ENCODE assay signal across 24 cellular contexts in genomic region chr3:126424039-126424717, GRCh38. TPM values are rescaled to one million over a fixed set of nuclear protein-coding genes. Genes with fewer than 3 reads are reported as not detected.
"Had no signal": no experiment of that assay in that cellular context is flagged by ENCODE, and none has a peak within 500 bp of the region (broad histone marks: within the 10 kb centered on the region; RNA-seq: fewer than 3 reads in every experiment).

No MANE protein-coding gene starts in this region.

- H3K27me3 ChIP-seq: cardiac muscle cell, dorsolateral prefrontal cortex, ovary, right lobe of liver had no signal

- H3K9me3 ChIP-seq: ovary had no signal

- H3K36me3 ChIP-seq: cardiac muscle cell, ovary, right lobe of liver, thoracic aorta had no signal

- H3K27ac Mint-ChIP-seq: activated CD4-positive, alpha-beta T cell treated with anti-CD3 and anti-CD28 coated beads, Interleukin-2, amount 10 ng/mL, durations not matched to agents 24 days and 14 days; activated T-cell treated with anti-CD3 and anti-CD28 coated beads, Interleukin-2, amount 50 U/mL, for 72 hours; endodermal cell; stimulated activated memory B cell treated with anti-CD40 and anti-IgM and Interleukin-4, amounts not matched to agents 10 μg/mL and 1 μg/mL and 100 μg/mL, for 72 hours had no signal

- H3K27me3 Mint-ChIP-seq: activated CD4-positive, alpha-beta T cell treated with anti-CD3 and anti-CD28 coated beads, Interleukin-2, amount 10 ng/mL, durations not matched to agents 24 days and 14 days; stimulated activated memory B cell treated with anti-CD40 and anti-IgM and Interleukin-4, amounts not matched to agents 10 μg/mL and 1 μg/mL and 100 μg/mL, for 72 hours had no signal

- H3K4me3 ChIP-seq: cardiac muscle cell, dorsolateral prefrontal cortex, ovary, right lobe of liver, thoracic aorta had no signal

- ATAC-seq: activated naive CD4-positive, alpha-beta T cell treated with anti-CD3 and anti-CD28 coated beads, Interleukin-2, amount 50 U/mL, for 72 hours; activated T-cell treated with anti-CD3 and anti-CD28 coated beads, Interleukin-2, amount 50 U/mL, for 72 hours; left colon; stimulated activated memory B cell treated with anti-CD40 and anti-IgM and Interleukin-4, amounts not matched to agents 10 μg/mL and 1 μg/mL and 100 μg/mL, for 72 hours had no signal

- H3K4me1 ChIP-seq: right lobe of liver had no signal

- H3K4me1 Mint-ChIP-seq: activated CD4-positive, alpha-beta T cell treated with anti-CD3 and anti-CD28 coated beads, Interleukin-2, amount 10 ng/mL, durations not matched to agents 24 days and 14 days had no signal

- H3K27ac ChIP-seq: cardiac muscle cell, dorsolateral prefrontal cortex, epithelial cell of prostate, ovary, right lobe of liver, thoracic aorta had no signal

- DNase-seq: activated CD4-positive, alpha-beta T cell treated with anti-CD3 and anti-CD28 coated beads, Interleukin-2, amount 10 ng/mL, durations not matched to agents 24 days and 14 days; activated CD4-positive, CD25-positive, alpha-beta regulatory T cell; activated gamma-delta T cell treated with Interleukin-2 at 50 U/mL for 16 hours; activated T-cell treated with anti-CD3 and anti-CD28 coated beads, Interleukin-2, amount 50 U/mL, for 72 hours; endodermal cell; foreskin fibroblast; hippocampal formation; midbrain; ovary; stimulated activated CD4-positive, alpha-beta T cell treated with anti-CD3 and anti-CD28 coated beads, Interleukin-4, amount 100 ng/mL, for 4 hours; T-helper 1 cell; T-helper 9 cell had no signal

- H3K4me3 Mint-ChIP-seq: activated CD4-positive, alpha-beta T cell treated with anti-CD3 and anti-CD28 coated beads, Interleukin-2, amount 10 ng/mL, durations not matched to agents 24 days and 14 days; activated T-cell treated with anti-CD3 and anti-CD28 coated beads, Interleukin-2, amount 50 U/mL, for 72 hours; endodermal cell; stimulated activated memory B cell treated with anti-CD40 and anti-IgM and Interleukin-4, amounts not matched to agents 10 μg/mL and 1 μg/mL and 100 μg/mL, for 72 hours had no signal

RNA-seq across cellular contexts. Expression of gene CFAP100, which starts 29.5 kb away (rescaled TPM):
- total RNA-seq: activated CD4-positive, alpha-beta T cell treated with anti-CD3 and anti-CD28 coated beads, Interleukin-2, amount 10 ng/mL, durations not matched to agents 24 days and 14 days; activated naive CD4-positive, alpha-beta T cell treated with anti-CD3 and anti-CD28 coated beads, Interleukin-2, amount 50 U/mL, for 72 hours; activated T-cell treated with anti-CD3 and anti-CD28 coated beads, Interleukin-2, amount 50 U/mL, for 72 hours; cardiac muscle cell; left colon; lung microvascular endothelial cell; myocyte; right lobe of liver; thoracic aorta; urinary bladder had no signal
- polyA plus RNA-seq: cardiac muscle cell, neural cell, urinary bladder had no signal
